In genomic region chr16:28842696-28843095, GRCh38 we compare ENCODE assay signal across 1 cellular context.
TF ChIP-seq lines count a peak whose summit lies in the region.

No MANE protein-coding gene starts in this region.

TF ChIP-seq in HEK293, 187 proteins besides CTCF, POLR2A, EP300 and RAD21:
- TF ChIP-seq ZNF350 (tag by site-specific recombination; IDR thresholded peaks at IDR 0.05): no peak
- 0 out of 2 replicates have a peak, but pooled peaks have one; percentile 14 for TF ChIP-seq ZBTB17 (tag by site-specific recombination; IDR thresholded peaks at IDR 0.05)
- no peak for TF ChIP-seq ZNF670 (tag by site-specific recombination; IDR thresholded peaks at IDR 0.05; ENCODE audit: low read depth)
